In genomic region chr12:92304335-92305066, GRCh38 we compare ENCODE assay signal across 21 cellular contexts.
DNase-seq lines count a peak whose midpoint lies in the region; ATAC-seq and TF ChIP-seq lines count a peak whose summit lies in the region.
"Had no signal": no experiment of that assay in that cellular context is flagged by ENCODE, and none has a peak within 500 bp of the region (broad histone marks: within the 10 kb centered on the region; RNA-seq: fewer than 3 reads in every experiment).

No MANE protein-coding gene starts in this region.

- H3K36me3 ChIP-seq in brain microvascular endothelial cell (replicated peaks) (no peaks in the 10 kb centered on the region), lower lobe of right lung (no peaks in the 10 kb centered on the region)
- H3K36me3 ChIP-seq: pancreas, transverse colon had no signal

- ATAC-seq in lower lobe of right lung (no peak), HG03354 (IDR thresholded peaks at IDR 0.05; ENCODE audit: poor library complexity, severe bottlenecking, unreplicated experiment) (no peak)
- ATAC-seq in activated naive CD8-positive, alpha-beta T cell treated with anti-CD3 and anti-CD28 coated beads, Interleukin-2, amount 50 U/mL, for 24 hours: no peak
- ATAC-seq: stimulated activated memory B cell treated with anti-CD40 and anti-IgM and Interleukin-4, amounts not matched to agents 10 μg/mL and 1 μg/mL and 100 μg/mL, for 72 hours had no signal

- no peaks in the 10 kb centered on the region for H3K27me3 ChIP-seq in brain microvascular endothelial cell (replicated peaks)
- H3K27me3 ChIP-seq in lower lobe of right lung (ENCODE audit: low read depth): no peaks in the 10 kb centered on the region
- H3K27me3 ChIP-seq: pancreas, transverse colon had no signal

- H3K9me3 Mint-ChIP-seq in activated naive CD8-positive, alpha-beta T cell treated with anti-CD3 and anti-CD28 coated beads, Interleukin-2, amount 50 U/mL, for 24 hours: no peaks in the 10 kb centered on the region

- no peak overlapping the region for H3K27ac ChIP-seq in brain microvascular endothelial cell
- peak overlapping the region; percentile 26 for H3K27ac ChIP-seq in lower lobe of right lung
- H3K27ac ChIP-seq: 22Rv1, C4-2B, pancreas, transverse colon had no signal

- in situ Hi-C loops in brain microvascular endothelial cell (cut with HindIII; ENCODE audit: low pct_ligation_motif_present, low sequenced_read_pairs): no loop called here

- no peak overlapping the region for H3K27ac Mint-ChIP-seq in activated naive CD8-positive, alpha-beta T cell treated with anti-CD3 and anti-CD28 coated beads, Interleukin-2, amount 50 U/mL, for 24 hours
- H3K27ac Mint-ChIP-seq: T-helper 2 cell treated with Interferon-gamma antibody and Interleukin-4, amounts not matched to agents 5 μg/mL and 100 μg/mL, for 36 hours had no signal

- H3K4me1 Mint-ChIP-seq in activated naive CD8-positive, alpha-beta T cell treated with anti-CD3 and anti-CD28 coated beads, Interleukin-2, amount 50 U/mL, for 24 hours: peaks cover 5% of the 10 kb centered on the region

- H3K4me3 ChIP-seq in brain microvascular endothelial cell (ENCODE audit: low read depth, low read length) (no peak overlapping the region), lower lobe of right lung (no peak overlapping the region)
- H3K4me3 ChIP-seq: pancreas, transverse colon had no signal

- no peaks in the 10 kb centered on the region for H3K9me3 ChIP-seq in lower lobe of right lung
- H3K9me3 ChIP-seq: pancreas, transverse colon had no signal

- no peak for TF ChIP-seq CTCF in brain microvascular endothelial cell (IDR thresholded peaks at IDR 0.05; ENCODE audit: low read depth, low read length, missing control alignments)
- no peak for TF ChIP-seq CTCF in lower lobe of right lung (IDR thresholded peaks at IDR 0.05)

- no peak overlapping the region for H3K4me3 Mint-ChIP-seq in activated naive CD8-positive, alpha-beta T cell treated with anti-CD3 and anti-CD28 coated beads, Interleukin-2, amount 50 U/mL, for 24 hours
- H3K4me3 Mint-ChIP-seq: stimulated activated memory B cell treated with anti-CD40 and anti-IgM and Interleukin-4, amounts not matched to agents 10 μg/mL and 1 μg/mL and 100 μg/mL, for 72 hours; T-helper 2 cell treated with Interferon-gamma antibody and Interleukin-4, amounts not matched to agents 5 μg/mL and 100 μg/mL, for 36 hours had no signal

- intact Hi-C loops in lower lobe of right lung (cut with DNase I): no loop called here

- H3K4me1 ChIP-seq in lower lobe of right lung: no peaks in the 10 kb centered on the region
- H3K4me1 ChIP-seq: pancreas had no signal

- H3K27me3 Mint-ChIP-seq in activated naive CD8-positive, alpha-beta T cell treated with anti-CD3 and anti-CD28 coated beads, Interleukin-2, amount 50 U/mL, for 24 hours: no peaks in the 10 kb centered on the region
- H3K27me3 Mint-ChIP-seq: stimulated activated memory B cell treated with anti-CD40 and anti-IgM and Interleukin-4, amounts not matched to agents 10 μg/mL and 1 μg/mL and 100 μg/mL, for 72 hours had no signal

- no peaks in the 10 kb centered on the region for H3K36me3 Mint-ChIP-seq in activated naive CD8-positive, alpha-beta T cell treated with anti-CD3 and anti-CD28 coated beads, Interleukin-2, amount 50 U/mL, for 24 hours (ENCODE audit: low read depth)

- DNase-seq in DMS79 treated with DMSO at 0.1 percent for 48 hours (lab: John Stamatoyannopoulos, UW) (peak; percentile 5), DMS79 (lab: John Stamatoyannopoulos, UW) (no peak), brain microvascular endothelial cell (peak; percentile 6), lower lobe of right lung (no peak), stromal cell of bone marrow (ENCODE audit: low read depth) (peak; percentile 52), ecto neural progenitor cell (ENCODE audit: low spot score) (no peak)
- DNase-seq in activated naive CD8-positive, alpha-beta T cell treated with anti-CD3 and anti-CD28 coated beads, Interleukin-2, amount 50 U/mL, for 24 hours: no peak
- DNase-seq: activated effector memory CD4-positive, alpha-beta T cell treated with anti-CD3 and anti-CD28 coated beads, Interleukin-2, amount 50 U/mL, for 16 hours; cortex of kidney; erythroblast; glutamatergic neuron; NCI-H1105; NCI-H446; pancreas; SIG-M5; transverse colon had no signal

Comparison
In these comparisons a context has a peak if more than half of its experiments do, and no peak if none do; other contexts are left out.
1. DNase-seq: peak in DMS79 treated with DMSO at 0.1 percent for 48 hours (single experiment), brain microvascular endothelial cell (single experiment) and stromal cell of bone marrow (single experiment); none in DMS79 (single experiment), lower lobe of right lung (single experiment), activated naive CD8-positive, alpha-beta T cell treated with anti-CD3 and anti-CD28 coated beads, Interleukin-2, amount 50 U/mL, for 24 hours (single experiment) and ecto neural progenitor cell (single experiment).